Comparison of ENCODE assay signal across 8 cellular contexts in genomic region chr2:38720613-38721241, GRCh38. TPM values are rescaled to one million over a fixed set of nuclear protein-coding genes. Genes with fewer than 3 reads are reported as not detected.
DNase-seq lines count a peak whose midpoint lies in the region; ATAC-seq and TF ChIP-seq lines count a peak whose summit lies in the region.

No MANE protein-coding gene starts in this region.

- H3K9ac ChIP-seq in adipocyte (ENCODE audit: low read length): no peak overlapping the region

- TF ChIP-seq CTCF in thyroid gland (IDR thresholded peaks at IDR 0.05): no peak

- H3K9me3 ChIP-seq in adipocyte (ENCODE audit: control insufficient read depth, low read length): no peaks in the 10 kb centered on the region
- H3K9me3 ChIP-seq in right cardiac atrium (ENCODE audit: control insufficient read depth, low read length): no peaks in the 10 kb centered on the region
- H3K9me3 ChIP-seq in thyroid gland: no peaks in the 10 kb centered on the region

- no peak overlapping the region for H3K4me3 ChIP-seq in adipocyte (ENCODE audit: low read length)
- no peak overlapping the region for H3K4me3 ChIP-seq in right cardiac atrium (ENCODE audit: low read length)
- H3K4me3 ChIP-seq in thyroid gland (replicated peaks in 1 of 3): no peak overlapping the region
- H3K4me3 ChIP-seq in H7 (ENCODE audit: insufficient read depth, low read depth, low read length): no peak overlapping the region

- H3K27me3 ChIP-seq in adipocyte (replicated peaks; ENCODE audit: control insufficient read depth, insufficient read depth, low read length) (no peaks in the 10 kb centered on the region), right cardiac atrium (ENCODE audit: control insufficient read depth, insufficient read depth) (no peaks in the 10 kb centered on the region), thyroid gland (no peaks in the 10 kb centered on the region), H7 (ENCODE audit: control insufficient read depth, insufficient read depth, low read length) (no peaks in the 10 kb centered on the region)

- peaks cover 25% of the 10 kb centered on the region for H3K4me1 ChIP-seq in adipocyte (ENCODE audit: control insufficient read depth, insufficient read depth, low read length)
- no peaks in the 10 kb centered on the region for H3K4me1 ChIP-seq in right cardiac atrium (ENCODE audit: control insufficient read depth, insufficient read depth, low read length)
- peaks cover 40 to 46% of the 10 kb centered on the region in 2 donors for H3K4me1 ChIP-seq in thyroid gland

- WGBS in right cardiac atrium: 17% methylated on average over 4 of the region's 4 CpGs
- 20 to 29% methylated on average over 4 of the region's 4 CpGs for WGBS in thyroid gland, 2 donors

- peak in 1 of 2 donors; percentile 13 for TF ChIP-seq POLR2A in thyroid gland (IDR thresholded peaks at IDR 0.05)

- DNase-seq in Ammon's horn (ENCODE audit: low spot score) (peak; percentile 34), adipocyte (ENCODE audit: low read depth) (peak; percentile 89), right cardiac atrium (peak; percentile 81 to 93 (median 92)), thyroid gland (peak; percentile 95 to 97), H7 (no peak), GM19238 (ENCODE audit: insufficient read length, low spot score) (no peak)

- H3K36me3 ChIP-seq in adipocyte (ENCODE audit: control insufficient read depth, insufficient read depth, low read length, severe bottlenecking): no peaks in the 10 kb centered on the region
- no peaks in the 10 kb centered on the region for H3K36me3 ChIP-seq in thyroid gland
- no peaks in the 10 kb centered on the region for H3K36me3 ChIP-seq in H7 (replicated peaks; ENCODE audit: control insufficient read depth, insufficient read depth, low read length)

- intact Hi-C loops in right cardiac atrium (cut with DNase I) (loop anchor here in 3 of 4 donors (5.0 to 10.0 kb wide), 3 partner anchors 56 to 406 kb away; partner anchors contain the start of genes HNRNPLL (in 2 of the 3) and GALM (in 1 of the 3)), thyroid gland (cut with DNase I) (no loop called here)

- H3K27ac ChIP-seq in right cardiac atrium (ENCODE audit: low read length): peak overlapping the region; percentile 94
- peak overlapping the region; percentile 87 to 97 (median 91) for H3K27ac ChIP-seq in thyroid gland

- ATAC-seq in HG03565 (IDR thresholded peaks at IDR 0.05; ENCODE audit: unreplicated experiment) (peak; percentile 32), right cardiac atrium (peak; percentile 90 to 93), GM21447 (IDR thresholded peaks at IDR 0.05; ENCODE audit: unreplicated experiment) (no peak)

RNA-seq across cellular contexts. Expression of gene SRSF7, which starts 30.4 kb away (rescaled TPM):
- total RNA-seq in right cardiac atrium: 10 to 100 TPM; 51.4 to 87.1 (median 64.6) TPM
- polyA plus RNA-seq in right cardiac atrium: 51.1 TPM
- total RNA-seq in thyroid gland: 100 to 1,000 TPM in 3 of 4 donors, 10 to 100 TPM in 1; 80.8 to 121 (median 117) TPM
- 140 and 206 TPM in 2 replicates for total RNA-seq in H7 (2014; rRNA removed; shearing (Covaris generic))

RNA-seq across cellular contexts. Expression of gene GALM, which starts 54.8 kb away (rescaled TPM):
- 10 to 100 TPM; 11.4 to 23.0 (median 19.8) TPM for total RNA-seq in right cardiac atrium
- 13.5 TPM for polyA plus RNA-seq in right cardiac atrium
- total RNA-seq in thyroid gland: 10 to 100 TPM; 13.1 to 32.9 (median 25.8) TPM
- total RNA-seq in H7 (2014; rRNA removed; shearing (Covaris generic)): 21.8 and 25.9 TPM in 2 replicates

RNA-seq across cellular contexts. Expression of gene GEMIN6, which starts 57.3 kb away (rescaled TPM):
- 10 to 100 TPM in 2 of 4 donors, 1 to 10 TPM in 2; 7.8 to 12.8 (median 9.2) TPM for total RNA-seq in right cardiac atrium
- 7.3 TPM for polyA plus RNA-seq in right cardiac atrium
- 10 to 100 TPM in 1 of 4 donors, 1 to 10 TPM in 3; 6.6 to 12.1 (median 9.1) TPM for total RNA-seq in thyroid gland
- total RNA-seq in H7 (2014; rRNA removed; shearing (Covaris generic)): 17.6 and 22.2 TPM in 2 replicates

Comparison
In these comparisons a context has a peak if more than half of its experiments do, and no peak if none do; other contexts are left out.
1. DNase-seq: peak in Ammon's horn (single experiment), adipocyte (single experiment), right cardiac atrium (3 of 3) and thyroid gland (2 of 2); none in H7 (single experiment) and GM19238 (single experiment).